ENCODE assay signal across 1 cellular context in genomic region chr12:4648499-4649357, GRCh38.
A peak's percentile ranks its signal among the peaks of the same experiment; 100 is the strongest.
TF ChIP-seq lines count a peak whose summit lies in the region.

AKAP3 (minus strand) TSS chr12:4649051; CDS start chr12:4638196, 10,855 bp downstream.
NDUFA9 (plus strand) TSS chr12:4649114; CDS start chr12:4649127, 13 bp downstream.

TF ChIP-seq in HepG2, 621 proteins besides CTCF, POLR2A, EP300 and RAD21 (continued from another document and continues in another):
- no peak for TF ChIP-seq SKIL (CRISPR knock-in tag; IDR thresholded peaks at IDR 0.05; ENCODE audit: borderline replicate concordance)
- TF ChIP-seq BATF2 (CRISPR knock-in tag; IDR thresholded peaks at IDR 0.05): no peak
- peak; percentile 72 for TF ChIP-seq ZNF687 (CRISPR knock-in tag; IDR thresholded peaks at IDR 0.05)
- TF ChIP-seq MTF1 (CRISPR knock-in tag; IDR thresholded peaks at IDR 0.05): no peak
- TF ChIP-seq ZNF124 (CRISPR knock-in tag; IDR thresholded peaks at IDR 0.05): 0 out of 2 replicates have a peak, but pooled peaks have one; percentile 38
- no peak for TF ChIP-seq ELF3 (CRISPR knock-in tag; IDR thresholded peaks at IDR 0.05)
- peak; percentile 55; the same call in 1 of the 2 replicates for TF ChIP-seq HOMEZ (CRISPR knock-in tag; IDR thresholded peaks at IDR 0.05; ENCODE audit: low read depth)
- TF ChIP-seq MTA3 (CRISPR knock-in tag; IDR thresholded peaks at IDR 0.05): no peak
- peak; percentile 71; the same call in 1 of the 2 replicates for TF ChIP-seq HOXA3 (CRISPR knock-in tag; IDR thresholded peaks at IDR 0.05)
- 0 out of 2 replicates have a peak, but pooled peaks have one; percentile 76 for TF ChIP-seq ZNF543 (CRISPR knock-in tag; IDR thresholded peaks at IDR 0.05)
- TF ChIP-seq THRA (CRISPR knock-in tag; IDR thresholded peaks at IDR 0.05; ENCODE audit: borderline replicate concordance): peak; percentile 44; the same call in 1 of the 2 replicates
- no peak for TF ChIP-seq GMEB2 (CRISPR knock-in tag; IDR thresholded peaks at IDR 0.05; ENCODE audit: low read depth)
- peak; percentile 67; the same call in 1 of the 2 replicates for TF ChIP-seq DRAP1 (CRISPR knock-in tag; IDR thresholded peaks at IDR 0.05)
- TF ChIP-seq CCDC6 (CRISPR knock-in tag; IDR thresholded peaks at IDR 0.05): 0 out of 2 replicates have a peak, but pooled peaks have one; percentile 61
- TF ChIP-seq GATAD1 (CRISPR knock-in tag; IDR thresholded peaks at IDR 0.05): peak; percentile 98
- TF ChIP-seq PHF20 (CRISPR knock-in tag; IDR thresholded peaks at IDR 0.05): peak; percentile 95
- peak; percentile 80 for TF ChIP-seq POGZ (CRISPR knock-in tag; IDR thresholded peaks at IDR 0.05)
- TF ChIP-seq HDAC2 (CRISPR knock-in tag; IDR thresholded peaks at IDR 0.05): peak; percentile 38; the same call in 1 of the 2 replicates
- peak; percentile 82 for TF ChIP-seq HDAC1 (CRISPR knock-in tag; IDR thresholded peaks at IDR 0.05)
- peak; percentile 73; the same call in 1 of the 2 replicates for TF ChIP-seq ZNF747 (CRISPR knock-in tag; IDR thresholded peaks at IDR 0.05; ENCODE audit: borderline replicate concordance)
- peak; percentile 78; the same call in 1 of the 2 replicates for TF ChIP-seq ZNF703 (CRISPR knock-in tag; IDR thresholded peaks at IDR 0.05; ENCODE audit: borderline replicate concordance)
- peak; percentile 30 for TF ChIP-seq PHF5A (CRISPR knock-in tag; IDR thresholded peaks at IDR 0.05; ENCODE audit: low read depth, unreplicated experiment)
- TF ChIP-seq SNRNP70 (IDR thresholded peaks at IDR 0.05; ENCODE audit: low read depth, low read length): no peak
- no peak for TF ChIP-seq MTF2 (CRISPR knock-in tag; IDR thresholded peaks at IDR 0.05; ENCODE audit: borderline replicate concordance)
- 0 out of 2 replicates have a peak, but pooled peaks have one; percentile 33 for TF ChIP-seq BORCS8-MEF2B (CRISPR knock-in tag; IDR thresholded peaks at IDR 0.05)
- no peak for TF ChIP-seq GABPA (IDR thresholded peaks at IDR 0.05; ENCODE audit: low read depth, low read length)
- peak; percentile 55 for TF ChIP-seq GABPA (CRISPR knock-in tag; IDR thresholded peaks at IDR 0.05; ENCODE audit: low read depth)
- TF ChIP-seq YY1 (IDR thresholded peaks at IDR 0.05; ENCODE audit: insufficient read depth, insufficient replicate concordance, low read depth, low read length): peak; percentile 98
- TF ChIP-seq ZEB1 (IDR thresholded peaks at IDR 0.05; ENCODE audit: insufficient replicate concordance, low read depth): peak; percentile 64
- 0 out of 2 replicates have a peak, but pooled peaks have one; percentile 8 for TF ChIP-seq SNAPC4 (CRISPR knock-in tag; IDR thresholded peaks at IDR 0.05)
- TF ChIP-seq GRHL1 (CRISPR knock-in tag; conservative IDR thresholded peaks at IDR 0.05): no peak
- TF ChIP-seq ZMYM3 (CRISPR knock-in tag; IDR thresholded peaks at IDR 0.05): peak; percentile 23; the same call in 1 of the 2 replicates
- TF ChIP-seq KAT8 (CRISPR knock-in tag; IDR thresholded peaks at IDR 0.05): peak; percentile 97
- no peak for TF ChIP-seq ZNF274 (CRISPR knock-in tag; IDR thresholded peaks at IDR 0.05)
- TF ChIP-seq ZNF546 (CRISPR knock-in tag; conservative IDR thresholded peaks at IDR 0.05): no peak
- peak; percentile 39 for TF ChIP-seq HNRNPLL (IDR thresholded peaks at IDR 0.05; ENCODE audit: low read depth, low read length, poor library complexity, severe bottlenecking)
